In the genomic region with DNA sequence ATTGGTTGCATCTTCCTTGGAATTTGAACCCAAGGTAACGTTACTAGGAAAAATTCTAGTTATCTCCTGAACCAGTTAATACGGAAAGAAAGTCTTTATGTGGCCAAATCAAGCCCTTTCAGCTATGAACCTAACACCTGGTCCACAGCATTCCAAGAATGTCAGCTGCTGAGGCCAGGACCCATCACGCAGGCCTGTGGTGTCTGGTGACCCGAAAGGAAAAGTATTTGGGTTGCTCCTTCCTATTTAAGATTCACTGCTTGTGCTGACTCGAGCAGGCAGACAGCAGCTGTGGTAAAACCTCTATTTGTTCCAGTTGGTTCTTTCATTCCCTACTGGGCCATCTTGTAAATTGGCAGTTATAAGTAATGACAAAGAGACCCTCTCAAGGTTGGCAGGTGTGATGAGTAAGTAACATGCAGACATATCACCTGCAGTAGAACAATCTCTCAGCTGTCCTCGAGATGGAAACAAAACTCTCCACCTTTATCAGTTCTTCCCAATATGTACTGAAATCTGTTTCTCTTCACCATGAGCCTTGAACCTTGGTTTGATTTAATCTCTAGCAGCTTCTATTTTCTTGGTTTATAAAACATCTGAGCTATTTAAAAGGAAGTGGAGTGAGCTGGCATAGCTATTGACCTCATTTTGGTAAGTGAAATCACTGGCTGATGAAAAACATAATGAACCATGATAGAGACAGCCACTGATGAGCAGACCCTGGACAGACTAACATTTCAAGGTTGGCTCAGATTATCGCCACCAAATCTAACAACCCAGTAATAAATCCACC, we compare ENCODE assay signal across 1 cellular context.
A peak's percentile ranks its signal among the peaks of the same experiment; 100 is the strongest.
TF ChIP-seq lines count a peak whose summit lies in the region.

No MANE protein-coding gene starts in this region.

TF ChIP-seq in H1, 55 proteins besides CTCF, POLR2A, EP300 and RAD21:
- TF ChIP-seq TAF7 (optimal IDR thresholded peaks at IDR 0.05; ENCODE audit: borderline replicate concordance, low read depth, low read length) (no peak), SIX5 (IDR thresholded peaks at IDR 0.05; ENCODE audit: low read depth, low read length) (no peak), TEAD4 (IDR thresholded peaks at IDR 0.05; ENCODE audit: low read depth, low read length) (peak; percentile 62), SAP30 (IDR thresholded peaks at IDR 0.05; ENCODE audit: insufficient read depth, insufficient replicate concordance, low read length) (no peak)
